ENCODE assay signal across 9 cellular contexts in genomic region chr17:32264140-32264799, GRCh38. TPM values are rescaled to one million over a fixed set of nuclear protein-coding genes. Genes with fewer than 3 reads are reported as not detected.
DNase-seq lines count a peak whose midpoint lies in the region; ATAC-seq, FAIRE-seq and TF ChIP-seq lines count a peak whose summit lies in the region.
"Had no signal": no experiment of that assay in that cellular context is flagged by ENCODE, and none has a peak within 500 bp of the region (broad histone marks: within the 10 kb centered on the region; RNA-seq: fewer than 3 reads in every experiment).

No MANE protein-coding gene starts in this region.

- H3K4me3 ChIP-seq in lower lobe of right lung: no peak overlapping the region

- no peaks in the 10 kb centered on the region for H3K9me3 ChIP-seq in lower lobe of right lung

- peaks cover 80% of the 10 kb centered on the region for H3K27me3 Mint-ChIP-seq in stimulated activated naive CD8-positive, alpha-beta T cell treated with anti-CD3 and anti-CD28 coated beads, Interleukin-15, Interleukin-2, amounts not matched to agents 100 ng/mL and 50 ng/mL, for 24 hours
- H3K27me3 Mint-ChIP-seq in stimulated activated naive CD8-positive, alpha-beta T cell treated with anti-CD3 and anti-CD28 coated beads, Interleukin-15, amount 100 ng/mL, for 72 hours: peaks cover 89% of the 10 kb centered on the region
- H3K27me3 Mint-ChIP-seq in activated T-helper 1 cell treated with anti-CD3 and anti-CD28 coated beads, Interleukin-12 subunit alpha, Interleukin-12 subunit beta, Interleukin-2, Interleukin-4 antibody, amounts not matched to agents 30 ng/mL and 10 ng/mL and 1 ng/mL, durations not matched to agents 14 hours and 24 hours and 36 hours (ENCODE audit: insufficient read depth): peaks cover 74% of the 10 kb centered on the region

- H3K27ac Mint-ChIP-seq in stimulated activated naive CD8-positive, alpha-beta T cell treated with anti-CD3 and anti-CD28 coated beads, Interleukin-15, Interleukin-2, amounts not matched to agents 100 ng/mL and 50 ng/mL, for 24 hours: no peak overlapping the region
- no peak overlapping the region for H3K27ac Mint-ChIP-seq in stimulated activated naive CD8-positive, alpha-beta T cell treated with anti-CD3 and anti-CD28 coated beads, Interleukin-15, amount 100 ng/mL, for 72 hours
- H3K27ac Mint-ChIP-seq in activated T-helper 1 cell treated with anti-CD3 and anti-CD28 coated beads, Interleukin-12 subunit alpha, Interleukin-12 subunit beta, Interleukin-2, Interleukin-4 antibody, amounts not matched to agents 30 ng/mL and 10 ng/mL and 1 ng/mL, durations not matched to agents 14 hours and 24 hours and 36 hours: no peak overlapping the region

- H3K4me1 ChIP-seq in lower lobe of right lung: peaks cover 24% of the 10 kb centered on the region

- H3K27ac ChIP-seq in lower lobe of right lung: no peak overlapping the region

- no peaks in the 10 kb centered on the region for H3K36me3 ChIP-seq in lower lobe of right lung

- no peak for TF ChIP-seq POLR2A in GM12891 (IDR thresholded peaks at IDR 0.05; ENCODE audit: low read depth, low read length)

- peaks cover 54% of the 10 kb centered on the region for H3K27me3 ChIP-seq in lower lobe of right lung (ENCODE audit: low read depth)

- DNase-seq in stimulated activated naive CD8-positive, alpha-beta T cell treated with anti-CD3 and anti-CD28 coated beads, Interleukin-15, amount 100 ng/mL, for 72 hours: no peak
- no peak for DNase-seq in activated T-helper 1 cell treated with anti-CD3 and anti-CD28 coated beads, Interleukin-12 subunit alpha, Interleukin-12 subunit beta, Interleukin-2, Interleukin-4 antibody, amounts not matched to agents 30 ng/mL and 10 ng/mL and 1 ng/mL, durations not matched to agents 14 hours and 24 hours and 36 hours (ENCODE audit: low spot score)
- peak; percentile 10 for DNase-seq in lower lobe of right lung
- DNase-seq in NCI-H774 (lab: John Stamatoyannopoulos, UW): no peak
- no peak for DNase-seq in GM12891 (ENCODE audit: insufficient read length, low spot score)
- DNase-seq in stimulated activated CD8-positive, alpha-beta memory T cell treated with anti-CD3 and anti-CD28 coated beads, Interleukin-4, amount 100 ng/mL, for 48 hours: no peak
- DNase-seq in SKM-1 treated with dmso at 0.1 percent for 144 hours (lab: John Stamatoyannopoulos, UW; ENCODE audit: unreplicated experiment): no peak
- DNase-seq: islet precursor cell had no signal

- intact Hi-C loops in activated T-helper 1 cell treated with anti-CD3 and anti-CD28 coated beads, Interleukin-12 subunit alpha, Interleukin-12 subunit beta, Interleukin-2, Interleukin-4 antibody, amounts not matched to agents 30 ng/mL and 10 ng/mL and 1 ng/mL, durations not matched to agents 14 hours and 24 hours and 36 hours (cut with micrococcal nuclease): loop anchor here (10.0 kb wide), 1 partner anchor 59 kb away; no protein-coding TSS in a partner anchor
- intact Hi-C loops in lower lobe of right lung (cut with DNase I): no loop called here

- FAIRE-seq in GM12891 (lab: Jason Lieb, UNC): no peak

- no peak for TF ChIP-seq CTCF in lower lobe of right lung (IDR thresholded peaks at IDR 0.05)

- ATAC-seq in stimulated activated naive CD8-positive, alpha-beta T cell treated with anti-CD3 and anti-CD28 coated beads, Interleukin-15, amount 100 ng/mL, for 72 hours: no peak
- no peak for ATAC-seq in lower lobe of right lung

- no peaks in the 10 kb centered on the region for H3K36me3 Mint-ChIP-seq in stimulated activated naive CD8-positive, alpha-beta T cell treated with anti-CD3 and anti-CD28 coated beads, Interleukin-15, Interleukin-2, amounts not matched to agents 100 ng/mL and 50 ng/mL, for 24 hours (ENCODE audit: low read depth)
- no peaks in the 10 kb centered on the region for H3K36me3 Mint-ChIP-seq in activated T-helper 1 cell treated with anti-CD3 and anti-CD28 coated beads, Interleukin-12 subunit alpha, Interleukin-12 subunit beta, Interleukin-2, Interleukin-4 antibody, amounts not matched to agents 30 ng/mL and 10 ng/mL and 1 ng/mL, durations not matched to agents 14 hours and 24 hours and 36 hours (ENCODE audit: low read depth)

- no peaks in the 10 kb centered on the region for H3K9me3 Mint-ChIP-seq in stimulated activated naive CD8-positive, alpha-beta T cell treated with anti-CD3 and anti-CD28 coated beads, Interleukin-15, Interleukin-2, amounts not matched to agents 100 ng/mL and 50 ng/mL, for 24 hours
- no peaks in the 10 kb centered on the region for H3K9me3 Mint-ChIP-seq in stimulated activated naive CD8-positive, alpha-beta T cell treated with anti-CD3 and anti-CD28 coated beads, Interleukin-15, amount 100 ng/mL, for 72 hours
- H3K9me3 Mint-ChIP-seq in activated T-helper 1 cell treated with anti-CD3 and anti-CD28 coated beads, Interleukin-12 subunit alpha, Interleukin-12 subunit beta, Interleukin-2, Interleukin-4 antibody, amounts not matched to agents 30 ng/mL and 10 ng/mL and 1 ng/mL, durations not matched to agents 14 hours and 24 hours and 36 hours: no peaks in the 10 kb centered on the region

- H3K4me3 Mint-ChIP-seq in stimulated activated naive CD8-positive, alpha-beta T cell treated with anti-CD3 and anti-CD28 coated beads, Interleukin-15, Interleukin-2, amounts not matched to agents 100 ng/mL and 50 ng/mL, for 24 hours: peak overlapping the region; percentile 24
- no peak overlapping the region for H3K4me3 Mint-ChIP-seq in stimulated activated naive CD8-positive, alpha-beta T cell treated with anti-CD3 and anti-CD28 coated beads, Interleukin-15, amount 100 ng/mL, for 72 hours
- H3K4me3 Mint-ChIP-seq in activated T-helper 1 cell treated with anti-CD3 and anti-CD28 coated beads, Interleukin-12 subunit alpha, Interleukin-12 subunit beta, Interleukin-2, Interleukin-4 antibody, amounts not matched to agents 30 ng/mL and 10 ng/mL and 1 ng/mL, durations not matched to agents 14 hours and 24 hours and 36 hours: peak overlapping the region; percentile 79

- peaks cover 18% of the 10 kb centered on the region for H3K4me1 Mint-ChIP-seq in stimulated activated naive CD8-positive, alpha-beta T cell treated with anti-CD3 and anti-CD28 coated beads, Interleukin-15, Interleukin-2, amounts not matched to agents 100 ng/mL and 50 ng/mL, for 24 hours (ENCODE audit: low read depth)
- H3K4me1 Mint-ChIP-seq in stimulated activated naive CD8-positive, alpha-beta T cell treated with anti-CD3 and anti-CD28 coated beads, Interleukin-15, amount 100 ng/mL, for 72 hours: peaks cover 29% of the 10 kb centered on the region
- peaks cover 20% of the 10 kb centered on the region for H3K4me1 Mint-ChIP-seq in activated T-helper 1 cell treated with anti-CD3 and anti-CD28 coated beads, Interleukin-12 subunit alpha, Interleukin-12 subunit beta, Interleukin-2, Interleukin-4 antibody, amounts not matched to agents 30 ng/mL and 10 ng/mL and 1 ng/mL, durations not matched to agents 14 hours and 24 hours and 36 hours (ENCODE audit: low read depth)

TF ChIP-seq in GM12891, 5 proteins besides CTCF, POLR2A, EP300 and RAD21:
- TF ChIP-seq TAF1 (IDR thresholded peaks at IDR 0.05; ENCODE audit: low read depth, low read length): no peak
- TF ChIP-seq POU2F2 (IDR thresholded peaks at IDR 0.05; ENCODE audit: low read depth, low read length): no peak
- TF ChIP-seq POLR2AphosphoS5 (IDR thresholded peaks at IDR 0.05; ENCODE audit: low read depth, low read length): no peak
- TF ChIP-seq PAX5 (IDR thresholded peaks at IDR 0.05; ENCODE audit: insufficient read depth, low read length, severe bottlenecking): no peak
- TF ChIP-seq SPI1 (IDR thresholded peaks at IDR 0.05; ENCODE audit: low read depth, low read length): no peak

RNA-seq across cellular contexts. Expression of gene RHBDL3, which starts 1.4 kb away (rescaled TPM):
- total RNA-seq in activated T-helper 1 cell treated with anti-CD3 and anti-CD28 coated beads, Interleukin-12 subunit alpha, Interleukin-12 subunit beta, Interleukin-2, Interleukin-4 antibody, amounts not matched to agents 30 ng/mL and 10 ng/mL and 1 ng/mL, durations not matched to agents 14 hours and 24 hours and 36 hours: 0.10 and 0.26 TPM in 2 replicates
- 0.18 TPM for total RNA-seq in lower lobe of right lung
- polyA plus RNA-seq in GM12891 (2012; ENCODE audit: low read depth, missing spikeins): 0.09 TPM

Comparison
In these comparisons a context has a peak if more than half of its experiments do, and no peak if none do; other contexts are left out.
1. H3K4me3 Mint-ChIP-seq: peak in stimulated activated naive CD8-positive, alpha-beta T cell treated with anti-CD3 and anti-CD28 coated beads, Interleukin-15, Interleukin-2, amounts not matched to agents 100 ng/mL and 50 ng/mL, for 24 hours (single experiment) and activated T-helper 1 cell treated with anti-CD3 and anti-CD28 coated beads, Interleukin-12 subunit alpha, Interleukin-12 subunit beta, Interleukin-2, Interleukin-4 antibody, amounts not matched to agents 30 ng/mL and 10 ng/mL and 1 ng/mL, durations not matched to agents 14 hours and 24 hours and 36 hours (single experiment); none in stimulated activated naive CD8-positive, alpha-beta T cell treated with anti-CD3 and anti-CD28 coated beads, Interleukin-15, amount 100 ng/mL, for 72 hours (0 of 2).